1 cellular context compared by ENCODE assay signal in genomic region chr7:152035807-152036206, GRCh38.
TF ChIP-seq lines count a peak whose summit lies in the region.

No MANE protein-coding gene starts in this region.

TF ChIP-seq in K562, 482 proteins besides CTCF, POLR2A, EP300 and RAD21 (continued from another document):
- TF ChIP-seq, protein P1, sequence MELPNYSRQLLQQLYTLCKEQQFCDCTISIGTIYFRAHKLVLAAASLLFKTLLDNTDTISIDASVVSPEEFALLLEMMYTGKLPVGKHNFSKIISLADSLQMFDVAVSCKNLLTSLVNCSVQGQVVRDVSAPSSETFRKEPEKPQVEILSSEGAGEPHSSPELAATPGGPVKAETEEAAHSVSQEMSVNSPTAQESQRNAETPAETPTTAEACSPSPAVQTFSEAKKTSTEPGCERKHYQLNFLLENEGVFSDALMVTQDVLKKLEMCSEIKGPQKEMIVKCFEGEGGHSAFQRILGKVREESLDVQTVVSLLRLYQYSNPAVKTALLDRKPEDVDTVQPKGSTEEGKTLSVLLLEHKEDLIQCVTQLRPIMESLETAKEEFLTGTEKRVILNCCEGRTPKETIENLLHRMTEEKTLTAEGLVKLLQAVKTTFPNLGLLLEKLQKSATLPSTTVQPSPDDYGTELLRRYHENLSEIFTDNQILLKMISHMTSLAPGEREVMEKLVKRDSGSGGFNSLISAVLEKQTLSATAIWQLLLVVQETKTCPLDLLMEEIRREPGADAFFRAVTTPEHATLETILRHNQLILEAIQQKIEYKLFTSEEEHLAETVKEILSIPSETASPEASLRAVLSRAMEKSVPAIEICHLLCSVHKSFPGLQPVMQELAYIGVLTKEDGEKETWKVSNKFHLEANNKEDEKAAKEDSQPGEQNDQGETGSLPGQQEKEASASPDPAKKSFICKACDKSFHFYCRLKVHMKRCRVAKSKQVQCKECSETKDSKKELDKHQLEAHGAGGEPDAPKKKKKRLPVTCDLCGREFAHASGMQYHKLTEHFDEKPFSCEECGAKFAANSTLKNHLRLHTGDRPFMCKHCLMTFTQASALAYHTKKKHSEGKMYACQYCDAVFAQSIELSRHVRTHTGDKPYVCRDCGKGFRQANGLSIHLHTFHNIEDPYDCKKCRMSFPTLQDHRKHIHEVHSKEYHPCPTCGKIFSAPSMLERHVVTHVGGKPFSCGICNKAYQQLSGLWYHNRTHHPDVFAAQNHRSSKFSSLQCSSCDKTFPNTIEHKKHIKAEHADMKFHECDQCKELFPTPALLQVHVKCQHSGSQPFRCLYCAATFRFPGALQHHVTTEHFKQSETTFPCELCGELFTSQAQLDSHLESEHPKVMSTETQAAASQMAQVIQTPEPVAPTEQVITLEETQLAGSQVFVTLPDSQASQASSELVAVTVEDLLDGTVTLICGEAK (IDR thresholded peaks at IDR 0.05): peak; percentile 50
- TF ChIP-seq, protein P1 (CRISPR knock-in tag; IDR thresholded peaks at IDR 0.05): no peak
TF ChIP-seq in K562: peak in this region for 1.
